ENCODE assay signal across 25 cellular contexts in genomic region chrX:122046815-122047214, GRCh38.
"Had no signal": no experiment of that assay in that cellular context is flagged by ENCODE, and none has a peak within 500 bp of the region (broad histone marks: within the 10 kb centered on the region; RNA-seq: fewer than 3 reads in every experiment).

No MANE protein-coding gene starts in this region.

- H3K27ac ChIP-seq: breast epithelium, RWPE1, SJCRH30 had no signal

- H3K4me2 ChIP-seq: SK-N-SH had no signal

- H3K36me3 ChIP-seq: breast epithelium, SJCRH30 had no signal

- DNase-seq: activated CD4-positive, alpha-beta T cell treated with anti-CD3 and anti-CD28 coated beads for 48 hours; activated CD4-positive, alpha-beta T cell treated with anti-CD3 and anti-CD28 coated beads, Interleukin-2, amount 50 U/mL, for 4 hours; activated CD4-positive, CD25-positive, alpha-beta regulatory T cell treated with anti-CD3 and anti-CD28 coated beads, Interleukin-2, amount 50 U/mL, for 72 hours; activated effector memory CD4-positive, alpha-beta T cell treated with anti-CD3 and anti-CD28 coated beads, Interleukin-2, amount 50 U/mL, for 16 hours; activated naive CD4-positive, alpha-beta T cell treated with Interleukin-2 at 50 U/mL for 16 hours; activated naive CD8-positive, alpha-beta T cell treated with anti-CD3 and anti-CD28 coated beads, Interleukin-2, amount 50 U/mL, for 24 hours; activated T-cell treated with anti-CD3 and anti-CD28 coated beads, Interleukin-2, amount 50 U/mL, for 4 hours; amniotic stem cell; caudate nucleus; KBM-7; NCI-H1092; NCI-H1417; NCI-H1694; NCI-H2107; NCI-H2171 treated with DMSO at 0.1 percent for 48 hours; NCI-H226; NCI-H526; NCI-H774; OCI-M1; Right ventricle myocardium superior; SJCRH30; SK-N-SH; T-helper 1 cell had no signal

- H3K9me2 ChIP-seq: SK-N-SH had no signal

- H3K4me1 ChIP-seq: breast epithelium, SJCRH30 had no signal

- H3K9ac ChIP-seq: SK-N-SH had no signal

- H3K27me3 ChIP-seq: breast epithelium, SJCRH30 had no signal

- H3K4me3 ChIP-seq: breast epithelium, SJCRH30 had no signal

- H3K9me3 ChIP-seq: breast epithelium, SJCRH30, SK-N-SH had no signal
